ENCODE assay signal across 1 cellular context in the genomic region with DNA sequence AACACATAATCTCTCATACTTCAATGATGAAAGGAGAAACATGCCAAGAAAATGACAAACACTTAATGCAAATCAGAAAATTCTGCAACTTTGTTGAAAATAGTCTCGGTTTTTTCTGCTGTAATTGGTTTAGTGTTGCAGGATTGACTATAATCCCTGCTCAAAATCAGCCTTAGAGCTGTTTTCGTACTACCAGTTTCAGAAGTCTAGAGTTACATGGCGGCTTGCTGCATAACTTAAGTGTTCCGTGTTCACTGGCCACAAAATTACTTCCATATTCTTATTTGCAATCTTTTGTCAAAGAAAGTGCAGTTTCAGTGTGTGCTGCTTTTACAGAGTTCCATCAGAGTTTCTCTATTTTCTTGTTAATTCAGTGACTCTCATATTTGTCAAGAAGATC.
TF ChIP-seq lines count a peak whose summit lies in the region.

No MANE protein-coding gene starts in this region.

TF ChIP-seq in A549, 52 proteins besides CTCF, POLR2A, EP300 and RAD21:
- TF ChIP-seq SREBF2 (IDR thresholded peaks at IDR 0.05) (no peak), HOXA7 (CRISPR knock-in tag; IDR thresholded peaks at IDR 0.05) (no peak), NFE2L2 (conservative IDR thresholded peaks at IDR 0.05; ENCODE audit: low read length) (no peak), ESRRA (IDR thresholded peaks at IDR 0.05; ENCODE audit: borderline replicate concordance, low read length) (no peak), TP53 (CRISPR knock-in tag; IDR thresholded peaks at IDR 0.05) (no peak), SMC3 (IDR thresholded peaks at IDR 0.05) (no peak), NPAS2 (CRISPR knock-in tag; IDR thresholded peaks at IDR 0.05; ENCODE audit: borderline replicate concordance) (no peak), CBX8 (IDR thresholded peaks at IDR 0.05) (no peak), NR3C1 (IDR thresholded peaks at IDR 0.05) (no peak), RFX5 (IDR thresholded peaks at IDR 0.05) (no peak)
- TF ChIP-seq, protein P1, sequence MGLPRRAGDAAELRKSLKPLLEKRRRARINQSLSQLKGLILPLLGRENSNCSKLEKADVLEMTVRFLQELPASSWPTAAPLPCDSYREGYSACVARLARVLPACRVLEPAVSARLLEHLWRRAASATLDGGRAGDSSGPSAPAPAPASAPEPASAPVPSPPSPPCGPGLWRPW (IDR thresholded peaks at IDR 0.05): no peak
TF ChIP-seq in A549: peak in this region for 0.
